10 cellular contexts compared by ENCODE assay signal in the genomic region with DNA sequence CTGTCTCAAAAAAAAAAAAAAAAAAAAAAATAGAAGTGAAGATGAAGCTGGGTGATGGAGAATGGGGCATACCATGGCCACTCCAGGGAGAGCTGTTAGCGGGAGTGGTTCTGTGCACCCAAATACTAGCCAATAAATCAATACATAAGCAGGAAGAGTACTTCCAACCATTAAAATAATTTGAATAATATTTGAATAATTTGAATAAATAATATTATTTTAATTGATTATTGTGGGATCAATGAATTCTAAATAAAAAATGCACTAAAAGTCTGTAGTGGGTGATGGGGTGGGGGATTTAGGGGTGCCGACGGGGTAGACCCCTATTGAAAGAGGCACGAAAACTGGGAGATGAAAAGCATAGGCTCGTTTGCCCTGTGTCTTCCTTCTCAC. TPM values are rescaled to one million over a fixed set of nuclear protein-coding genes. Genes with fewer than 3 reads are reported as not detected.
DNase-seq lines count a peak whose midpoint lies in the region; ATAC-seq, FAIRE-seq and TF ChIP-seq lines count a peak whose summit lies in the region.
"Had no signal": no experiment of that assay in that cellular context is flagged by ENCODE, and none has a peak within 500 bp of the region (broad histone marks: within the 10 kb centered on the region; RNA-seq: fewer than 3 reads in every experiment).

No MANE protein-coding gene starts in this region.

- H3K9me3 ChIP-seq in HepG2 (ENCODE audit: low read length) (peaks cover 6% of the 10 kb centered on the region; the same call in 1 of the 2 replicates), right lobe of liver (no peaks in the 10 kb centered on the region), mucosa of stomach (ENCODE audit: control insufficient read depth, low read length) (no peaks in the 10 kb centered on the region), lower lobe of right lung (peaks cover 11% of the 10 kb centered on the region)
- H3K9me3 ChIP-seq: transverse colon had no signal

- TF ChIP-seq EP300 in HepG2 (IDR thresholded peaks at IDR 0.05; ENCODE audit: low read depth in 2 of 2, low read length in 2 of 2) (no peak), HepG2 (CRISPR knock-in tag; IDR thresholded peaks at IDR 0.05; ENCODE audit: borderline replicate concordance) (no peak)

- H3K27ac Mint-ChIP-seq in activated B cell treated with CpG ODN at 0.5 μM for 24 hours (no peak overlapping the region), CD14-positive monocyte (peak overlapping the region in 1 of 7 donors; percentile 13)
- H3K27ac Mint-ChIP-seq: activated CD4-positive, alpha-beta memory T cell treated with anti-CD3 and anti-CD28 coated beads, Interleukin-2, amount 10 ng/mL, durations not matched to agents 7 days and 5 days had no signal

- peaks cover 33% of the 10 kb centered on the region for H3K4me1 ChIP-seq in HepG2 (ENCODE audit: insufficient read depth, low read length)
- H3K4me1 ChIP-seq in right lobe of liver = no peaks in the 10 kb centered on the region
- H3K4me1 ChIP-seq in mucosa of stomach (ENCODE audit: control insufficient read depth, insufficient read depth, low read length) = peaks cover 9% of the 10 kb centered on the region
- peaks cover 10% of the 10 kb centered on the region for H3K4me1 ChIP-seq in lower lobe of right lung

- H3K36me3 ChIP-seq in HepG2 (replicated peaks in 1 of 2; ENCODE audit: control insufficient read depth in 1 of 2, insufficient read depth in 2 of 2, low read length in 2 of 2) (no peaks in the 10 kb centered on the region), right lobe of liver (no peaks in the 10 kb centered on the region), mucosa of stomach (ENCODE audit: control insufficient read depth, insufficient read depth, low read length) (no peaks in the 10 kb centered on the region), lower lobe of right lung (no peaks in the 10 kb centered on the region)
- H3K36me3 ChIP-seq: transverse colon had no signal

- H3K9ac ChIP-seq in HepG2 (ENCODE audit: insufficient read depth, low read depth, low read length) = no peak overlapping the region
- H3K9ac ChIP-seq in mucosa of stomach (ENCODE audit: low read length) = peak overlapping the region; percentile 22

- no peak overlapping the region for H2AFZ ChIP-seq in HepG2 (ENCODE audit: low read length)

- H3K4me3 Mint-ChIP-seq in activated B cell treated with CpG ODN at 0.5 μM for 24 hours (peak overlapping the region; percentile 19), CD14-positive monocyte (peak overlapping the region in 1 of 2 donors; percentile 12)
- H3K4me3 Mint-ChIP-seq: activated CD4-positive, alpha-beta memory T cell treated with anti-CD3 and anti-CD28 coated beads, Interleukin-2, amount 10 ng/mL, durations not matched to agents 7 days and 5 days had no signal

- no peak for TF ChIP-seq RAD21 in HepG2 (CRISPR knock-in tag; IDR thresholded peaks at IDR 0.05)

- peak overlapping the region in 1 of 3 experiments; percentile 82; a peak in 2 of 6 replicates for H3K4me3 ChIP-seq in HepG2 (replicated peaks in 1 of 3; ENCODE audit: insufficient read depth in 1 of 3, low read depth in 2 of 3, low read length in 3 of 3)
- no peak overlapping the region for H3K4me3 ChIP-seq in right lobe of liver
- H3K4me3 ChIP-seq in mucosa of stomach (ENCODE audit: low read length) = no peak overlapping the region
- no peak overlapping the region for H3K4me3 ChIP-seq in lower lobe of right lung

- no peaks in the 10 kb centered on the region for H3K79me2 ChIP-seq in HepG2 (ENCODE audit: insufficient read depth, low read length)

- in situ Hi-C loops in HepG2 (cut with HindIII; ENCODE audit: extremely low pct_ligation_motif_present, low pct_unique_long_range_greater_than_20kb) = loop anchor here (5.0 kb wide), 1 partner anchor 319 kb away; no protein-coding TSS in a partner anchor

- CTCF ChIA-PET in HepG2 (lab: Yijun Ruan, JAX; ENCODE audit: low intra/inter-chr PET ratio, low total read pairs) (interaction anchor here (0.8 to 4.0 kb wide), 5 partner anchors 179 to 335 kb away, joined by 3 to 25 read pairs (median 5); no protein-coding TSS in a partner anchor), activated B cell treated with CpG ODN at 0.5 μM for 24 hours (lab: Charles Lee) (interaction anchor here (0.8 to 3.3 kb wide), 14 partner anchors 74 to 327 kb away, joined by 3 to 31 read pairs (median 5); no protein-coding TSS in a partner anchor)

- peaks cover 3% of the 10 kb centered on the region for H3K9me3 Mint-ChIP-seq in activated B cell treated with CpG ODN at 0.5 μM for 24 hours
- H3K9me3 Mint-ChIP-seq in CD14-positive monocyte = peaks cover 0 to 11% (median 7%) of the 10 kb centered on the region in 7 donors
- H3K9me3 Mint-ChIP-seq: activated CD4-positive, alpha-beta memory T cell treated with anti-CD3 and anti-CD28 coated beads, Interleukin-2, amount 10 ng/mL, durations not matched to agents 7 days and 5 days had no signal

- TF ChIP-seq POLR2A in HepG2 (IDR thresholded peaks at IDR 0.05; ENCODE audit: insufficient read depth in 1 of 2, low read depth in 2 of 2, low read length in 2 of 2) (no peak), right lobe of liver (IDR thresholded peaks at IDR 0.05) (no peak)

- H3K27me3 ChIP-seq in HepG2 (ENCODE audit: control insufficient read depth in 1 of 2, insufficient read depth in 2 of 2, low read length in 2 of 2) (peaks cover 2% of the 10 kb centered on the region in 2 experiments; a peak in 1 of 5 replicates), right lobe of liver (no peaks in the 10 kb centered on the region), mucosa of stomach (ENCODE audit: control insufficient read depth, insufficient read depth, low read length) (no peaks in the 10 kb centered on the region), lower lobe of right lung (ENCODE audit: low read depth) (no peaks in the 10 kb centered on the region)
- H3K27me3 ChIP-seq: transverse colon had no signal

- H3K4me1 Mint-ChIP-seq in activated B cell treated with CpG ODN at 0.5 μM for 24 hours (peaks cover 3% of the 10 kb centered on the region), CD14-positive monocyte (peaks cover 7% of the 10 kb centered on the region)

- intact Hi-C loops in HepG2 (cut with micrococcal nuclease; ENCODE audit: unreplicated experiment) (loop anchor here (1.0 to 5.0 kb wide), 6 partner anchors 45 to 335 kb away; no protein-coding TSS in a partner anchor), right lobe of liver (cut with DNase I) (loop anchor here in 1 of 2 donors (2.0 kb wide), 1 partner anchor 322 kb away; no protein-coding TSS in a partner anchor), activated B cell treated with CpG ODN at 0.5 μM for 24 hours (cut with micrococcal nuclease) (loop anchor here (1.0 to 2.0 kb wide), 8 partner anchors 42 to 335 kb away; partner anchors contain the start of gene CMIP), CD14-positive monocyte (cut with micrococcal nuclease) (loop anchor here (10.0 kb wide), 1 partner anchor 312 kb away; no protein-coding TSS in a partner anchor), lower lobe of right lung (cut with DNase I) (loop anchor here (10.0 kb wide), 1 partner anchor 322 kb away; no protein-coding TSS in a partner anchor)

- 21% methylated on average over 5 of the region's 5 CpGs for WGBS in HepG2 (ENCODE audit: low lambda C conversion rate)
- WGBS in right lobe of liver (ENCODE audit: insufficient coverage, low coverage, low lambda C conversion rate, missing lambda C conversion rate) = 17% methylated on average over 5 of the region's 5 CpGs

- no peaks in the 10 kb centered on the region for H4K20me1 ChIP-seq in HepG2 (ENCODE audit: insufficient read depth, low read length)

- H3K27ac ChIP-seq in HepG2 (ENCODE audit: extremely low read length, insufficient read depth, low read length) (no peak overlapping the region), right lobe of liver (no peak overlapping the region), lower lobe of right lung (no peak overlapping the region)
- H3K27ac ChIP-seq: transverse colon had no signal

- no peak for ATAC-seq in HepG2
- ATAC-seq in right lobe of liver = no peak
- no peak for ATAC-seq in activated B cell treated with CpG ODN at 0.5 μM for 24 hours (ENCODE audit: low read depth)
- no peak for ATAC-seq in GM21367 (IDR thresholded peaks at IDR 0.05; ENCODE audit: unreplicated experiment)
- no peak for ATAC-seq in lower lobe of right lung

- TF ChIP-seq CTCF in HepG2 (CRISPR knock-in tag; IDR thresholded peaks at IDR 0.05) (no peak), right lobe of liver (IDR thresholded peaks at IDR 0.05) (no peak), activated B cell treated with CpG ODN at 0.5 μM for 24 hours (IDR thresholded peaks at IDR 0.05) (no peak), CD14-positive monocyte (IDR thresholded peaks at IDR 0.05) (no peak), lower lobe of right lung (IDR thresholded peaks at IDR 0.05) (no peak)

- BruUV-seq in HepG2 (replicated peaks; lab: Mats Ljungman, UMichigan) = no TSS peak

- POLR2A ChIA-PET in HepG2 (lab: Yijun Ruan, JAX) (interaction anchor here (0.6 to 0.7 kb wide), 4 partner anchors 43 to 311 kb away, joined by 3 to 5 read pairs (median 3); no protein-coding TSS in a partner anchor), activated B cell treated with CpG ODN at 0.5 μM for 24 hours (lab: Charles Lee) (interaction anchor here (0.5 to 1.9 kb wide), 2 partner anchors 98 to 325 kb away, joined by 4 to 16 read pairs; no protein-coding TSS in a partner anchor)

- no peak for FAIRE-seq in HepG2 (lab: Jason Lieb, UNC)

- DNase-seq in HepG2 (ENCODE audit: low spot score) (no peak), right lobe of liver (no peak), activated B cell treated with CpG ODN at 0.5 μM for 24 hours (no peak), CD14-positive monocyte (ENCODE audit: low spot score) (no peak), DMS 273 (lab: John Stamatoyannopoulos, UW; ENCODE audit: unreplicated experiment) (no peak), lower lobe of right lung (no peak)

- H3K27me3 Mint-ChIP-seq in activated B cell treated with CpG ODN at 0.5 μM for 24 hours (peaks cover 6% of the 10 kb centered on the region), CD14-positive monocyte (ENCODE audit: low read depth in 3 of 3) (peaks cover 4 to 9% (median 4%) of the 10 kb centered on the region in 3 donors)

- peak overlapping the region; percentile 95 for H3K4me2 ChIP-seq in HepG2 (ENCODE audit: low read depth, low read length)

- H3K36me3 Mint-ChIP-seq in activated B cell treated with CpG ODN at 0.5 μM for 24 hours (ENCODE audit: low read depth) (no peaks in the 10 kb centered on the region), CD14-positive monocyte (no peaks in the 10 kb centered on the region)

RNA-seq across cellular contexts. Expression of gene CMIP, which starts 41.4 kb away (rescaled TPM):
- 10.9 and 21.7 TPM in 2 replicates for total RNA-seq in HepG2 (2016; rRNA removed; fragmentation: Illumina TruSeq; extraction: Trizol)
- 3.5 and 4.6 TPM in 2 replicates for total RNA-seq in HepG2 (2016; cell fraction: cytosol; rRNA removed; fragmentation: Illumina TruSeq; extraction: Trizol; ENCODE audit: low read depth)
- 11.5 and 15.7 TPM in 2 replicates for total RNA-seq in HepG2 (2016; cell fraction: insoluble cytoplasmic fraction; rRNA removed; fragmentation: Illumina TruSeq; extraction: Trizol)
- total RNA-seq in HepG2 (2016; cell fraction: membrane; rRNA removed; fragmentation: Illumina TruSeq; extraction: Trizol) = 13.0 and 15.9 TPM in 2 replicates
- total RNA-seq in HepG2 (2016; cell fraction: nucleus; rRNA removed; fragmentation: Illumina TruSeq; extraction: Trizol) = 23.3 and 29.3 TPM in 2 replicates
- 18.1 and 22.0 TPM in 2 replicates for polyA plus RNA-seq in HepG2 (2011; rRNA removed)
- 17.3 and 20.7 TPM in 2 replicates for polyA plus RNA-seq in HepG2 (2011; cell fraction: cytosol; rRNA removed)
- 77.4 and 83.2 TPM in 2 replicates for polyA plus RNA-seq in HepG2 (2011; cell fraction: nucleus; rRNA removed)
- 74.4 and 83.5 TPM in 2 replicates for polyA plus RNA-seq in HepG2 (2012)
- polyA plus RNA-seq in HepG2 (2016; cell fraction: cytosol; fragmentation: Illumina TruSeq; extraction: Trizol; ENCODE audit: low read depth) = 3.4 and 3.8 TPM in 2 replicates
- 29.7 and 48.6 TPM in 2 replicates for polyA plus RNA-seq in HepG2 (2016; cell fraction: insoluble cytoplasmic fraction; fragmentation: Illumina TruSeq; extraction: Trizol; ENCODE audit: low read depth)
- polyA plus RNA-seq in HepG2 (2016; cell fraction: membrane; fragmentation: Illumina TruSeq; extraction: Trizol; ENCODE audit: low read depth) = 14.8 and 16.9 TPM in 2 replicates
- 51.1 and 51.2 TPM in 2 replicates for polyA plus RNA-seq in HepG2 (2016; cell fraction: nucleus; fragmentation: Illumina TruSeq; extraction: Trizol; ENCODE audit: insufficient read depth, low read depth)
- polyA minus RNA-seq in HepG2 (2011; rRNA and poly(A)+ RNA removed; ENCODE audit: low replicate concordance) = 16.6 and 71.5 TPM in 2 replicates
- 60.8 and 68.8 TPM in 2 replicates for polyA minus RNA-seq in HepG2 (2011; cell fraction: cytosol; rRNA and poly(A)+ RNA removed)
- 61.9 and 63.1 TPM in 2 replicates for polyA minus RNA-seq in HepG2 (2011; cell fraction: nucleus; rRNA and poly(A)+ RNA removed)
- total RNA-seq in right lobe of liver = 10 to 100 TPM; 12.2 to 23.0 (median 16.5) TPM
- 62.4 and 76.3 TPM in 2 replicates for total RNA-seq in activated B cell treated with CpG ODN at 0.5 μM for 24 hours
- under 1 TPM; 0.85 to 0.93 TPM for polyA plus RNA-seq in CD14-positive monocyte
- total RNA-seq in lower lobe of right lung = 77.4 TPM
